13 cellular contexts compared by ENCODE assay signal in the genomic region with DNA sequence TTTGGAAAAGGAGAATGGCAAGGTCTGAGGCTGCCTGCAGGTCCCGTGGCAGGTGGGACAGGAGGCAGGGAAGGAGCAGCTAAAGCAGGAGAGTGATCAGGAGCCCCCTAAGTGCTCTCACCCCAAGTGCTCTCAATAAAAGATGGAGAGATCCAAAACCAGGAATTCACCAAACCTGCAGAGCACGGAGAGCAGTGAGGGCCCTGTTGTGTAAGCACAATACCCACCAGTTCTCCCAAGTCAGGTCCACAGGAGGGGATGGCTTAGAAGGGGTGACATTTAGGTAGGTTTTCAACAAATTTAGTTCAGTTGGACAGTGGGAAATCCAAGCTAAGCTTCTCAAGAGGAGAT. TPM values are rescaled to one million over a fixed set of nuclear protein-coding genes. Genes with fewer than 3 reads are reported as not detected.
DNase-seq lines count a peak whose midpoint lies in the region; ATAC-seq and TF ChIP-seq lines count a peak whose summit lies in the region.
"Had no signal": no experiment of that assay in that cellular context is flagged by ENCODE, and none has a peak within 500 bp of the region (broad histone marks: within the 10 kb centered on the region; RNA-seq: fewer than 3 reads in every experiment).

No MANE protein-coding gene starts in this region.

- peak overlapping the region; percentile 19 for H3K27ac ChIP-seq in cardiac muscle cell
- H3K27ac ChIP-seq in coronary artery = peak overlapping the region; percentile 80 to 84
- peak overlapping the region; percentile 68 for H3K27ac ChIP-seq in mesodermal cell (ENCODE audit: low read depth, low read length, severe bottlenecking)
- H3K27ac ChIP-seq in vagina = peak overlapping the region; percentile 54
- H3K27ac ChIP-seq: neutrophil had no signal

- DNase-seq in cardiac muscle cell (ENCODE audit: low read depth in 1 of 2, low spot score in 1 of 2) = no peak
- no peak for DNase-seq in left ventricle myocardium superior
- DNase-seq in coronary artery (ENCODE audit: low spot score) = no peak
- DNase-seq in vagina (ENCODE audit: extremely low spot score in 2 of 2) = peak in 1 of 2 donors; percentile 60
- no peak for DNase-seq in DMS114 treated with DMSO at 0.1 percent for 48 hours (lab: John Stamatoyannopoulos, UW; ENCODE audit: unreplicated experiment)
- no peak for DNase-seq in iPS-NIHi7 (ENCODE audit: extremely low spot score)
- no peak for DNase-seq in cerebellum (ENCODE audit: low spot score)
- DNase-seq: kidney; RPMI8226; stimulated activated CD4-positive, alpha-beta T cell treated with anti-CD3 and anti-CD28 coated beads, Interleukin-1b, Interleukin-23, amount 100 ng/mL, for 48 hours; stimulated activated naive CD4-positive, alpha-beta T cell had no signal

- peaks cover 35% of the 10 kb centered on the region for H3K4me1 ChIP-seq in cardiac muscle cell (ENCODE audit: low read depth)
- H3K4me1 ChIP-seq in mesodermal cell (ENCODE audit: control insufficient read depth, insufficient read depth, low read length, poor library complexity, severe bottlenecking) = peaks cover 33% of the 10 kb centered on the region
- H3K4me1 ChIP-seq in vagina = peaks cover 42% of the 10 kb centered on the region

- intact Hi-C loops in left ventricle myocardium superior (cut with micrococcal nuclease) = no loop called here
- intact Hi-C loops in vagina (cut with DNase I) = no loop called here

- H3K27me3 ChIP-seq in cardiac muscle cell = no peaks in the 10 kb centered on the region
- H3K27me3 ChIP-seq in vagina = no peaks in the 10 kb centered on the region
- H3K27me3 ChIP-seq: neutrophil had no signal

- no peak for ATAC-seq in left ventricle myocardium superior

- TF ChIP-seq CTCF in cardiac muscle cell (IDR thresholded peaks at IDR 0.05; ENCODE audit: low read depth, low read length) (no peak), coronary artery (IDR thresholded peaks at IDR 0.05) (no peak), vagina (IDR thresholded peaks at IDR 0.05) (no peak)

- no peak overlapping the region for H3K4me3 ChIP-seq in cardiac muscle cell
- H3K4me3 ChIP-seq in coronary artery = peak overlapping the region; percentile 58
- H3K4me3 ChIP-seq in mesodermal cell (ENCODE audit: extremely low read depth, insufficient read depth, low read length, poor library complexity, severe bottlenecking) = no peak overlapping the region
- peak overlapping the region in 1 of 2 donors; percentile 13 for H3K4me3 ChIP-seq in vagina

- no peak for TF ChIP-seq POLR2A in vagina (IDR thresholded peaks at IDR 0.05)

- 75 to 86% methylated on average over 1 to 2 of the region's 2 CpGs for WGBS in mesodermal cell (ENCODE audit: insufficient coverage in 2 of 2), 2 experiments

- H3K9me3 ChIP-seq in cardiac muscle cell (ENCODE audit: low read depth) (no peaks in the 10 kb centered on the region), mesodermal cell (ENCODE audit: control insufficient read depth, low read length) (no peaks in the 10 kb centered on the region), vagina (no peaks in the 10 kb centered on the region)
- H3K9me3 ChIP-seq: neutrophil had no signal

- H3K36me3 ChIP-seq in cardiac muscle cell (no peaks in the 10 kb centered on the region), mesodermal cell (ENCODE audit: control insufficient read depth, insufficient read depth, low read length) (no peaks in the 10 kb centered on the region), vagina (no peaks in the 10 kb centered on the region)
- H3K36me3 ChIP-seq: neutrophil had no signal

RNA-seq across cellular contexts. Expression of a gene that starts 40.8 kb away (rescaled TPM):
- 34.5 and 54.4 TPM in 2 replicates for total RNA-seq in cardiac muscle cell
- 59.1 and 64.2 TPM in 2 replicates for polyA plus RNA-seq in cardiac muscle cell
- total RNA-seq in left ventricle myocardium superior = 40.4 TPM
- polyA plus RNA-seq in mesodermal cell (2013, experiment 1 of 2) = 47.3 TPM
- polyA plus RNA-seq in mesodermal cell (2013, experiment 2 of 2) = 41.6 TPM
- total RNA-seq in vagina = 29.5 TPM
- 24.1 TPM for total RNA-seq in cerebellum

Comparison
In these comparisons a context has a peak if more than half of its experiments do, and no peak if none do; other contexts are left out.
1. H3K27ac ChIP-seq: peak in every context shown above with its lines; median percentile 82 in coronary artery; 68 in mesodermal cell; 54 in vagina; 19 in cardiac muscle cell.